ENCODE assay signal across 23 cellular contexts in genomic region chr9:23526806-23527205, GRCh38.
DNase-seq lines count a peak whose midpoint lies in the region; TF ChIP-seq lines count a peak whose summit lies in the region.
"Had no signal": no experiment of that assay in that cellular context is flagged by ENCODE, and none has a peak within 500 bp of the region (broad histone marks: within the 10 kb centered on the region; RNA-seq: fewer than 3 reads in every experiment).

No MANE protein-coding gene starts in this region.

- no peaks in the 10 kb centered on the region for H3K27me3 Mint-ChIP-seq in MCF 10A (ENCODE audit: insufficient read depth, unreplicated experiment)

- H3K9me3 Mint-ChIP-seq in MCF 10A (ENCODE audit: unreplicated experiment) = no peaks in the 10 kb centered on the region

- no peak overlapping the region for H3K4me3 ChIP-seq in mammary epithelial cell (replicated peaks in 1 of 3; ENCODE audit: insufficient read depth in 1 of 3, low read depth in 2 of 3, low read length in 3 of 3)
- H3K4me3 ChIP-seq in adipocyte (ENCODE audit: low read length) = no peak overlapping the region
- no peak overlapping the region for H3K4me3 ChIP-seq in foreskin fibroblast (ENCODE audit: low read depth in 1 of 2, low read length in 2 of 2)

- no peak overlapping the region for H3K4me2 ChIP-seq in mammary epithelial cell (ENCODE audit: insufficient read depth, low read depth, low read length)

- no peaks in the 10 kb centered on the region for H4K20me1 ChIP-seq in mammary epithelial cell (ENCODE audit: insufficient read depth, low read length)

- H3K36me3 Mint-ChIP-seq in MCF 10A (ENCODE audit: insufficient read depth, unreplicated experiment) = no peaks in the 10 kb centered on the region
- H3K36me3 Mint-ChIP-seq: CD8-positive, alpha-beta memory T cell had no signal

- no peaks in the 10 kb centered on the region for H3K79me2 ChIP-seq in mammary epithelial cell (ENCODE audit: insufficient read depth, low read length)

- intact Hi-C loops in MCF 10A (cut with micrococcal nuclease) = no loop called here
- intact Hi-C loops in mammary epithelial cell (cut with micrococcal nuclease) = no loop called here

- no peak overlapping the region for H3K27ac ChIP-seq in mammary epithelial cell (ENCODE audit: insufficient read depth, low read depth, low read length)
- H3K27ac ChIP-seq: C4-2B had no signal

- in situ Hi-C loops in mammary epithelial cell (cut with MboI; ENCODE audit: low sequenced_read_pairs in 2 of 2) = loop anchor here in 1 of 2 donors (25.0 kb wide), 1 partner anchor 110 kb away; no protein-coding TSS in a partner anchor

- dilution Hi-C loops in mammary epithelial cell (cut with HindIII; ENCODE audit: low sequenced_read_pairs) = no loop called here

- POLR2A ChIA-PET in MCF 10A (lab: Yijun Ruan, JAX) = no interaction called here

- CTCF ChIA-PET in MCF 10A (lab: Yijun Ruan, JAX) = no interaction called here
- CTCF ChIA-PET in mammary epithelial cell (lab: Charles Lee; ENCODE audit: low non-redundant PET) = no interaction called here

- H2AFZ ChIP-seq in mammary epithelial cell (ENCODE audit: low read depth, low read length) = no peak overlapping the region

- no peaks in the 10 kb centered on the region for H3K36me3 ChIP-seq in mammary epithelial cell (ENCODE audit: insufficient read depth, low read length)
- no peaks in the 10 kb centered on the region for H3K36me3 ChIP-seq in adipocyte (ENCODE audit: control insufficient read depth, insufficient read depth, low read length, severe bottlenecking)

- H3K9me3 ChIP-seq in mammary epithelial cell (replicated peaks; ENCODE audit: insufficient read depth, low read length) = peaks cover 4% of the 10 kb centered on the region
- H3K9me3 ChIP-seq in adipocyte (ENCODE audit: control insufficient read depth, low read length) = peaks cover 7% of the 10 kb centered on the region

- BruUV-seq in MCF 10A (replicated peaks; lab: Mats Ljungman, UMichigan) = no TSS peak
- BruUV-seq in mammary epithelial cell (replicated peaks; lab: Mats Ljungman, UMichigan) = no TSS peak

- H3K4me1 Mint-ChIP-seq in MCF 10A (ENCODE audit: insufficient read depth, unreplicated experiment) = no peaks in the 10 kb centered on the region
- H3K4me1 Mint-ChIP-seq: CD8-positive, alpha-beta memory T cell had no signal

- TF ChIP-seq CTCF in MCF 10A (IDR thresholded peaks at IDR 0.05; ENCODE audit: unreplicated experiment) (no peak), mammary epithelial cell (conservative IDR thresholded peaks at IDR 0.05 in 1 of 2, IDR thresholded peaks at IDR 0.05 in 1 of 2; ENCODE audit: extremely low read depth in 1 of 2, insufficient read depth in 1 of 2, low read depth in 1 of 2, low read length in 2 of 2) (no peak), foreskin fibroblast (IDR thresholded peaks at IDR 0.05; ENCODE audit: low read depth, low read length) (no peak)

- DNase-seq in MCF 10A (ENCODE audit: unreplicated experiment) = peak; percentile 3
- no peak for DNase-seq in mammary epithelial cell
- DNase-seq in adipocyte (ENCODE audit: low read depth) = peak; percentile 10
- DNase-seq in kidney tubule cell (ENCODE audit: low spot score) = peak; percentile 10
- no peak for DNase-seq in foreskin melanocyte
- no peak for DNase-seq in NCI-H2227 treated with DMSO at 0.1 percent for 48 hours (lab: John Stamatoyannopoulos, UW)
- DNase-seq in foreskin fibroblast = no peak
- DNase-seq in cerebellar nuclear complex (lab: John Stamatoyannopoulos, UW) = no peak
- DNase-seq: Calu3; CD8-positive, alpha-beta memory T cell; DMS153; GDM1; Karpas-422; MM.1S; NCI-H1048; NCI-H1436; NCI-H187 treated with DMSO at 0.1 percent for 48 hours; NCI-H2107; NCI-H345; NCI-H524; NCI-H82; Right ventricle myocardium superior had no signal

- no peak overlapping the region for H3K9ac ChIP-seq in mammary epithelial cell (ENCODE audit: insufficient read depth, low read length)
- no peak overlapping the region for H3K9ac ChIP-seq in adipocyte (ENCODE audit: low read length)

- no peak overlapping the region for H3K4me3 Mint-ChIP-seq in MCF 10A (ENCODE audit: unreplicated experiment)
- H3K4me3 Mint-ChIP-seq: CD8-positive, alpha-beta memory T cell had no signal

- H3K4me1 ChIP-seq in mammary epithelial cell (ENCODE audit: insufficient read depth, low read length) (no peaks in the 10 kb centered on the region), adipocyte (ENCODE audit: control insufficient read depth, insufficient read depth, low read length) (no peaks in the 10 kb centered on the region)

- H3K27me3 ChIP-seq in mammary epithelial cell (ENCODE audit: insufficient read depth, low read length) = no peaks in the 10 kb centered on the region
- H3K27me3 ChIP-seq in adipocyte (replicated peaks; ENCODE audit: control insufficient read depth, insufficient read depth, low read length) = no peaks in the 10 kb centered on the region

- no peak overlapping the region for H3K27ac Mint-ChIP-seq in MCF 10A (ENCODE audit: low read depth, unreplicated experiment)
- H3K27ac Mint-ChIP-seq: CD8-positive, alpha-beta memory T cell had no signal

Comparison
In these comparisons a context has a peak if more than half of its experiments do, and no peak if none do; other contexts are left out.
1. DNase-seq: peak in MCF 10A (single experiment), adipocyte (single experiment) and kidney tubule cell (single experiment); none in mammary epithelial cell (single experiment), foreskin melanocyte (single experiment), NCI-H2227 treated with DMSO at 0.1 percent for 48 hours (single experiment), foreskin fibroblast (0 of 2) and cerebellar nuclear complex (0 of 2).